In genomic region chr5:102755691-102756371, GRCh38 we compare ENCODE assay signal across 1 cellular context.
TF ChIP-seq lines count a peak whose summit lies in the region.

No MANE protein-coding gene starts in this region.

TF ChIP-seq in GM12878, 131 proteins besides CTCF, POLR2A, EP300 and RAD21 (continued from another document):
- TF ChIP-seq FOS (IDR thresholded peaks at IDR 0.05; ENCODE audit: borderline replicate concordance, extremely low read depth, insufficient read length) (no peak), SIX5 (IDR thresholded peaks at IDR 0.05; ENCODE audit: low read depth, low read length, severe bottlenecking) (no peak), MEF2B (IDR thresholded peaks at IDR 0.05; ENCODE audit: partially characterized antibody, poor library complexity, severe bottlenecking) (peak; percentile 91), BACH1 (IDR thresholded peaks at IDR 0.05; ENCODE audit: borderline replicate concordance) (peak; percentile 50; the same call in 1 of the 2 replicates), CHD4 (IDR thresholded peaks at IDR 0.05) (no peak), KLF5 (IDR thresholded peaks at IDR 0.05; ENCODE audit: partially characterized antibody) (no peak), MTA2 (IDR thresholded peaks at IDR 0.05; ENCODE audit: low read depth) (peak; percentile 51; the same call in 1 of the 2 replicates), USF2 (IDR thresholded peaks at IDR 0.05; ENCODE audit: borderline replicate concordance, low read depth, low read length) (no peak), IRF4 (IDR thresholded peaks at IDR 0.05; ENCODE audit: low read depth, low read length) (no peak), CREM (IDR thresholded peaks at IDR 0.05; ENCODE audit: low read depth) (peak; percentile 87), ATF7 (IDR thresholded peaks at IDR 0.05; ENCODE audit: low read depth) (peak; percentile 93), KDM1A (IDR thresholded peaks at IDR 0.05; ENCODE audit: borderline replicate concordance) (no peak), MEF2A (IDR thresholded peaks at IDR 0.05; ENCODE audit: insufficient read depth, low read depth, low read length) (no peak), MLLT1 (IDR thresholded peaks at IDR 0.05) (0 out of 2 replicates have a peak, but pooled peaks have one; percentile 31), ZNF687 (IDR thresholded peaks at IDR 0.05) (0 out of 2 replicates have a peak, but pooled peaks have one; percentile 33), NRF1 (conservative IDR thresholded peaks at IDR 0.05; ENCODE audit: low read depth, low read length) (no peak), BHLHE40 (IDR thresholded peaks at IDR 0.05; ENCODE audit: borderline replicate concordance in 1 of 2, low read depth in 2 of 2, low read length in 1 of 2) (peak; percentile 97), HDAC6 (IDR thresholded peaks at IDR 0.05; ENCODE audit: unreplicated experiment) (no peak), JUNB (IDR thresholded peaks at IDR 0.05) (peak; percentile 43), POLR2AphosphoS5 (IDR thresholded peaks at IDR 0.05; ENCODE audit: low read length) (peak; percentile 40; the same call in 1 of the 2 replicates), E2F4 (IDR thresholded peaks at IDR 0.05; ENCODE audit: low read depth, low read length) (no peak), IKZF1 (conservative IDR thresholded peaks at IDR 0.05) (peak; percentile 59), CREB1 (IDR thresholded peaks at IDR 0.05; ENCODE audit: low read depth) (peak; percentile 93), REST (IDR thresholded peaks at IDR 0.05; ENCODE audit: low read depth, low read length) (no peak), ZBED1 (IDR thresholded peaks at IDR 0.05; ENCODE audit: borderline replicate concordance) (no peak), SUZ12 (IDR thresholded peaks at IDR 0.05; ENCODE audit: unreplicated experiment) (no peak), SRF (IDR thresholded peaks at IDR 0.05; ENCODE audit: low read depth in 2 of 2, low read length in 2 of 2) (no peak), BCL11A (IDR thresholded peaks at IDR 0.05; ENCODE audit: low read depth, low read length) (no peak), MYB (IDR thresholded peaks at IDR 0.05; ENCODE audit: borderline replicate concordance, low read depth, low read length) (no peak), CEBPB (IDR thresholded peaks at IDR 0.05; ENCODE audit: borderline replicate concordance in 1 of 2, low read depth in 2 of 2, low read length in 2 of 2) (no peak), CHD2 (IDR thresholded peaks at IDR 0.05; ENCODE audit: borderline replicate concordance, low read depth, low read length) (no peak), WRNIP1 (IDR thresholded peaks at IDR 0.05; ENCODE audit: borderline replicate concordance, low read depth, low read length) (0 out of 2 replicates have a peak, but pooled peaks have one; percentile 49), POLR2AphosphoS2 (IDR thresholded peaks at IDR 0.05; ENCODE audit: low read depth, low read length) (no peak), MTA3 (IDR thresholded peaks at IDR 0.05; ENCODE audit: borderline replicate concordance, low read length) (no peak), NBN (IDR thresholded peaks at IDR 0.05) (peak; percentile 71), IKZF2 (IDR thresholded peaks at IDR 0.05) (peak; percentile 69 to 78)
